ENCODE assay signal across 18 cellular contexts in the genomic region with DNA sequence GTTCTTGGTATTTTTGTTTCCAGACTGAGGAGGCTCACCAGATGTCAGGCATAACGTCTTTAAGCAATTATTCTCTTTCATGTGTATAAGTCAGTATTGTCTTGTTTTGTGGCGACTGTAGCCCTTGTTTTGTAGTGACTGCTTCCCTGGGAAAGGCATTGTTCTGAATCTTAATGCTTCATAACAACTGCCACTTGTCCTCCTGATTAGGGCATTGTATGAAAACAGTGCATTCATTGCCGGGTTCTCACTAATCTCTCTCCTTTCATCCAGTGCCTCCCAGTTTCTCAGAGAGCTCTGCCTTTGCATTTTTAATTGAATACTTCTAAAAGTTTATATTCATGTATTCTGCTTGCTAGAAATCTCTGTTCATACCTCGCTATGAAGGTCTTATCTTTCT.
"Had no signal": no experiment of that assay in that cellular context is flagged by ENCODE, and none has a peak within 500 bp of the region (broad histone marks: within the 10 kb centered on the region; RNA-seq: fewer than 3 reads in every experiment).

No MANE protein-coding gene starts in this region.

- H3K9ac ChIP-seq: parathyroid adenoma had no signal

- H3K4me1 ChIP-seq: adrenal gland, gastrocnemius medialis, heart left ventricle, parathyroid adenoma, spleen, tibial artery had no signal

- H3K36me3 Mint-ChIP-seq: activated naive CD4-positive, alpha-beta T cell treated with anti-CD3 and anti-CD28 coated beads, Interleukin-2, amount 50 U/mL, for 72 hours; memory B cell; naive thymus-derived CD4-positive, alpha-beta T cell; stimulated activated naive B cell treated with anti-CD40 and anti-IgM and Interleukin-4, amounts not matched to agents 10 μg/mL and 1 μg/mL and 100 μg/mL, for 72 hours had no signal

- H3K4me3 Mint-ChIP-seq: memory B cell; naive thymus-derived CD4-positive, alpha-beta T cell; stimulated activated naive B cell treated with anti-CD40 and anti-IgM and Interleukin-4, amounts not matched to agents 10 μg/mL and 1 μg/mL and 100 μg/mL, for 72 hours had no signal

- H3K36me3 ChIP-seq: adrenal gland, gastrocnemius medialis, heart left ventricle, spleen, tibial artery had no signal

- DNase-seq: activated CD4-positive, alpha-beta T cell treated with anti-CD3 and anti-CD28 coated beads, Interleukin-2, amount 50 U/mL, for 48 hours; activated gamma-delta T cell; adrenal gland; cerebellar nuclear complex; cortex of kidney; effector CD4-positive, alpha-beta T cell; gastrocnemius medialis; heart left ventricle; left ventricle myocardium superior; naive thymus-derived CD4-positive, alpha-beta T cell; spleen; stimulated activated CD4-positive, alpha-beta T cell treated with anti-CD3 and anti-CD28 coated beads, Interleukin-4, amount 100 ng/mL, for 4 hours; stimulated activated naive B cell treated with anti-CD40 and anti-IgM and Interleukin-4, amounts not matched to agents 10 μg/mL and 1 μg/mL and 100 μg/mL, for 72 hours; tibial artery had no signal

- H3K9me3 ChIP-seq: adrenal gland, gastrocnemius medialis, tibial artery had no signal

- H2AFZ ChIP-seq: parathyroid adenoma had no signal

- H3K27me3 Mint-ChIP-seq: memory B cell; naive thymus-derived CD4-positive, alpha-beta T cell; stimulated activated naive B cell treated with anti-CD40 and anti-IgM and Interleukin-4, amounts not matched to agents 10 μg/mL and 1 μg/mL and 100 μg/mL, for 72 hours had no signal

- H3K27me3 ChIP-seq: adrenal gland, gastrocnemius medialis, heart left ventricle, spleen, tibial artery had no signal

- H3K4me3 ChIP-seq: adrenal gland, gastrocnemius medialis, heart left ventricle, spleen, tibial artery had no signal

- ATAC-seq: activated naive CD4-positive, alpha-beta T cell treated with anti-CD3 and anti-CD28 coated beads, Interleukin-2, amount 50 U/mL, for 72 hours; esophagus mucosa; gastrocnemius medialis; heart left ventricle; left ventricle myocardium superior; naive thymus-derived CD4-positive, alpha-beta T cell; stimulated activated naive B cell treated with anti-CD40 and anti-IgM and Interleukin-4, amounts not matched to agents 10 μg/mL and 1 μg/mL and 100 μg/mL, for 72 hours had no signal

- H3K4me1 Mint-ChIP-seq: memory B cell; naive thymus-derived CD4-positive, alpha-beta T cell; stimulated activated naive B cell treated with anti-CD40 and anti-IgM and Interleukin-4, amounts not matched to agents 10 μg/mL and 1 μg/mL and 100 μg/mL, for 72 hours had no signal

- H3K27ac ChIP-seq: adrenal gland, gastrocnemius medialis, heart left ventricle, parathyroid adenoma, spleen, tibial artery had no signal

- H3K27ac Mint-ChIP-seq: activated naive CD4-positive, alpha-beta T cell treated with anti-CD3 and anti-CD28 coated beads, Interleukin-2, amount 50 U/mL, for 72 hours; memory B cell; naive thymus-derived CD4-positive, alpha-beta T cell; stimulated activated naive B cell treated with anti-CD40 and anti-IgM and Interleukin-4, amounts not matched to agents 10 μg/mL and 1 μg/mL and 100 μg/mL, for 72 hours had no signal
